In genomic region chr1:59705849-59706599, GRCh38 we compare ENCODE assay signal across 12 cellular contexts.
A peak's percentile ranks its signal among the peaks of the same experiment; 100 is the strongest.
DNase-seq lines count a peak whose midpoint lies in the region; ATAC-seq and TF ChIP-seq lines count a peak whose summit lies in the region.
"Had no signal": no experiment of that assay in that cellular context is flagged by ENCODE, and none has a peak within 500 bp of the region (broad histone marks: within the 10 kb centered on the region; RNA-seq: fewer than 3 reads in every experiment).

No MANE protein-coding gene starts in this region.

- CTCF ChIA-PET in IMR-90 (lab: Yijun Ruan, JAX) (interaction anchor here (0.9 to 2.4 kb wide), 3 partner anchors 27 to 53 kb away, joined by 3 to 6 read pairs (median 6); no protein-coding TSS in a partner anchor), mammary epithelial cell (lab: Charles Lee; ENCODE audit: low non-redundant PET) (interaction anchor here (0.5 to 0.6 kb wide), 2 partner anchors 53 to 255 kb away, joined by 5 to 6 read pairs; no protein-coding TSS in a partner anchor)

- no peaks in the 10 kb centered on the region for H3K9me3 ChIP-seq in IMR-90 (ENCODE audit: control insufficient read depth, insufficient read depth, low read length)
- H3K9me3 ChIP-seq in mammary epithelial cell (replicated peaks; ENCODE audit: insufficient read depth, low read length): no peaks in the 10 kb centered on the region
- no peaks in the 10 kb centered on the region for H3K9me3 ChIP-seq in stomach smooth muscle (ENCODE audit: control insufficient read depth in 2 of 2, low read length in 2 of 2)

- H4K20me1 ChIP-seq in IMR-90 (ENCODE audit: insufficient read depth, low read length): no peaks in the 10 kb centered on the region
- H4K20me1 ChIP-seq in mammary epithelial cell (ENCODE audit: insufficient read depth, low read length): no peaks in the 10 kb centered on the region

- H3K4me2 ChIP-seq in IMR-90 (ENCODE audit: low read depth, low read length): peak overlapping the region; percentile 51; the same call in 1 of the 2 replicates
- H3K4me2 ChIP-seq in mammary epithelial cell (ENCODE audit: insufficient read depth, low read depth, low read length): no peak overlapping the region

- peak overlapping the region; percentile 86 for H3K18ac ChIP-seq in IMR-90 (ENCODE audit: low read depth, low read length)

- H3K4me1 ChIP-seq in IMR-90 (ENCODE audit: control insufficient read depth, insufficient read depth, low read length) (peaks cover 35% of the 10 kb centered on the region), mammary epithelial cell (ENCODE audit: insufficient read depth, low read length) (peaks cover 21% of the 10 kb centered on the region), stomach smooth muscle (ENCODE audit: control insufficient read depth, insufficient read depth, low read length) (peaks cover 27% of the 10 kb centered on the region)

- peaks cover 17% of the 10 kb centered on the region for H3K9me1 ChIP-seq in IMR-90 (ENCODE audit: insufficient read depth, low read length)

- peak overlapping the region; percentile 93 for H4K91ac ChIP-seq in IMR-90 (ENCODE audit: insufficient read depth, low read depth, low read length)

- peak overlapping the region; percentile 93; the same call in 2 of the 3 replicates for H2BK15ac ChIP-seq in IMR-90 (ENCODE audit: low read depth, low read length)

- no peaks in the 10 kb centered on the region for H3K36me3 ChIP-seq in IMR-90 (ENCODE audit: control insufficient read depth, insufficient read depth, low read length)
- H3K36me3 ChIP-seq in mammary epithelial cell (ENCODE audit: insufficient read depth, low read length): no peaks in the 10 kb centered on the region
- no peaks in the 10 kb centered on the region for H3K36me3 ChIP-seq in kidney epithelial cell (ENCODE audit: control insufficient read depth, insufficient read depth, low read length)
- no peaks in the 10 kb centered on the region for H3K36me3 ChIP-seq in stomach smooth muscle (ENCODE audit: control insufficient read depth in 2 of 2, insufficient read depth in 2 of 2, low read length in 2 of 2)

- WGBS in IMR-90 (ENCODE audit: extremely low coverage in 2 of 2, insufficient read length in 1 of 2), 2 experiments: no CpG with 5 or more reads among the region's 4 CpGs
- 8% methylated on average over 4 of the region's 4 CpGs for WGBS in mammary epithelial cell (ENCODE audit: low coverage, missing lambda C conversion rate)

- in situ Hi-C loops in IMR-90 (cut with MboI; ENCODE audit: low sequenced_read_pairs) (loop anchor here (10.0 kb wide), 2 partner anchors 801 to 921 kb away; partner anchors contain the start of gene JUN), mammary epithelial cell (cut with MboI; ENCODE audit: low sequenced_read_pairs in 2 of 2) (loop anchor here in 1 of 2 donors (10.0 kb wide), 1 partner anchor 961 kb away; no protein-coding TSS in a partner anchor)

- DNase-seq in IMR-90 (peak; percentile 93), mammary epithelial cell (peak; percentile 86), kidney epithelial cell (ENCODE audit: low read depth) (peak; percentile 55), left lobe of liver (ENCODE audit: low spot score) (no peak), NCI-H187 treated with DMSO at 0.1 percent for 48 hours (lab: John Stamatoyannopoulos, UW) (no peak), pons (ENCODE audit: low spot score) (no peak), NCI-H2227 (lab: John Stamatoyannopoulos, UW; ENCODE audit: unreplicated experiment) (no peak)
- DNase-seq: DMS153; effector CD8-positive, alpha-beta T cell; NCI-H2171 treated with DMSO at 0.1 percent for 48 hours; retina had no signal

- peak overlapping the region; percentile 45 for H2AK9ac ChIP-seq in IMR-90 (replicated peaks; ENCODE audit: low read depth, low read length, poor library complexity)

- POLR2A ChIA-PET in IMR-90 (lab: Charles Lee; ENCODE audit: unreplicated experiment): interaction anchor here (1.0 kb wide), 1 partner anchor 24 kb away, joined by 3 read pairs; no protein-coding TSS in a partner anchor

- no peak for TF ChIP-seq CTCF in IMR-90 (conservative IDR thresholded peaks at IDR 0.05; ENCODE audit: low read depth, low read length)
- no peak for TF ChIP-seq CTCF in mammary epithelial cell (conservative IDR thresholded peaks at IDR 0.05 in 1 of 2, IDR thresholded peaks at IDR 0.05 in 1 of 2; ENCODE audit: extremely low read depth in 1 of 2, insufficient read depth in 1 of 2, low read depth in 1 of 2, low read length in 2 of 2)
- TF ChIP-seq CTCF in kidney epithelial cell (IDR thresholded peaks at IDR 0.05; ENCODE audit: insufficient read depth, low read length, poor library complexity, severe bottlenecking): no peak

- peak overlapping the region; percentile 82 for H3K4ac ChIP-seq in IMR-90 (ENCODE audit: low read depth, low read length)

- peak overlapping the region; percentile 92 for H2BK5ac ChIP-seq in IMR-90 (ENCODE audit: low read depth, low read length, poor library complexity, severe bottlenecking)

- no TSS peak for BruUV-seq in IMR-90 (replicated peaks; lab: Mats Ljungman, UMichigan)
- no TSS peak for BruUV-seq in mammary epithelial cell (replicated peaks; lab: Mats Ljungman, UMichigan)

- H3K79me2 ChIP-seq in mammary epithelial cell (ENCODE audit: insufficient read depth, low read length): no peaks in the 10 kb centered on the region

- H3K23ac ChIP-seq in IMR-90 (ENCODE audit: low read depth, low read length): peak overlapping the region; percentile 83

- peak overlapping the region; percentile 82 to 89 for H4K8ac ChIP-seq in IMR-90 (ENCODE audit: low read depth in 2 of 2, low read length in 2 of 2)

- H3K27ac ChIP-seq in IMR-90 (ENCODE audit: insufficient read depth, low read length): peak overlapping the region; percentile 92
- no peak overlapping the region for H3K27ac ChIP-seq in mammary epithelial cell (ENCODE audit: insufficient read depth, low read depth, low read length)
- peak overlapping the region; percentile 37 for H3K27ac ChIP-seq in stomach smooth muscle (ENCODE audit: low read length)

- no peaks in the 10 kb centered on the region for H3K27me3 ChIP-seq in IMR-90 (ENCODE audit: control insufficient read depth, insufficient read depth, low read length)
- H3K27me3 ChIP-seq in mammary epithelial cell (ENCODE audit: insufficient read depth, low read length): no peaks in the 10 kb centered on the region
- H3K27me3 ChIP-seq in kidney epithelial cell (ENCODE audit: control insufficient read depth, insufficient read depth, low read length): no peaks in the 10 kb centered on the region
- H3K27me3 ChIP-seq in stomach smooth muscle (ENCODE audit: control insufficient read depth in 1 of 2, insufficient read depth in 2 of 2, low read length in 2 of 2): no peaks in the 10 kb centered on the region

- peak overlapping the region; percentile 97 for H4K5ac ChIP-seq in IMR-90 (ENCODE audit: low read depth, low read length)

- H2AFZ ChIP-seq in IMR-90 (replicated peaks; ENCODE audit: low read length, poor library complexity): peak overlapping the region; percentile 46
- H2AFZ ChIP-seq in mammary epithelial cell (ENCODE audit: low read depth, low read length): peak overlapping the region; percentile 75

- dilution Hi-C loops in IMR-90 (cut with HindIII; ENCODE audit: low sequenced_read_pairs, unreplicated experiment) (no loop called here), mammary epithelial cell (cut with HindIII; ENCODE audit: low sequenced_read_pairs) (no loop called here)

- H3K9ac ChIP-seq in IMR-90 (ENCODE audit: low read depth, low read length) (peak overlapping the region; percentile 12), mammary epithelial cell (ENCODE audit: insufficient read depth, low read length) (no peak overlapping the region), stomach smooth muscle (ENCODE audit: low read length in 2 of 2) (peak overlapping the region in 1 of 2 donors; percentile 6)

- ATAC-seq in IMR-90 (ENCODE audit: low read depth) (0 out of 2 replicates have a peak, but pooled peaks have one; percentile 4), left lobe of liver (no peak)

- intact Hi-C loops in IMR-90 (cut with micrococcal nuclease) (loop anchor here (2.0 kb wide), 2 partner anchors 25 to 33 kb away; no protein-coding TSS in a partner anchor), mammary epithelial cell (cut with micrococcal nuclease) (loop anchor here (2.0 to 10.0 kb wide), 2 partner anchors 53 to 239 kb away; no protein-coding TSS in a partner anchor)

- H3K4me3 ChIP-seq in IMR-90 (ENCODE audit: insufficient read depth, low read depth, low read length) (no peak overlapping the region), mammary epithelial cell (replicated peaks in 1 of 3; ENCODE audit: insufficient read depth in 1 of 3, low read depth in 2 of 3, low read length in 3 of 3) (no peak overlapping the region), kidney epithelial cell (ENCODE audit: low read depth, low read length) (no peak overlapping the region), stomach smooth muscle (ENCODE audit: low read length in 2 of 2) (no peak overlapping the region)

- H3K14ac ChIP-seq in IMR-90 (replicated peaks; ENCODE audit: low read depth, low read length): peak overlapping the region; percentile 95

- H2BK120ac ChIP-seq in IMR-90 (ENCODE audit: low read depth, low read length): peak overlapping the region; percentile 87

- peak overlapping the region; percentile 37 for H3K56ac ChIP-seq in IMR-90 (ENCODE audit: extremely low read depth, insufficient read depth, low read length)

- H3K79me1 ChIP-seq in IMR-90 (ENCODE audit: low read depth in 1 of 2, low read length in 2 of 2): no peaks in the 10 kb centered on the region

- H2BK20ac ChIP-seq in IMR-90 (ENCODE audit: low read depth, low read length): peak overlapping the region; percentile 89

- no peak for TF ChIP-seq POLR2A in IMR-90 (IDR thresholded peaks at IDR 0.05; ENCODE audit: low read depth, low read length)

- TF ChIP-seq RAD21 in IMR-90 (IDR thresholded peaks at IDR 0.05; ENCODE audit: low read length): no peak

- peak overlapping the region; percentile 69 for H2AK5ac ChIP-seq in IMR-90 (ENCODE audit: low read depth, low read length)

TF ChIP-seq in IMR-90, 13 proteins besides CTCF, POLR2A, EP300 and RAD21 (continues in another document):
- TF ChIP-seq FOS (IDR thresholded peaks at IDR 0.05; ENCODE audit: low read depth, low read length): peak; percentile 35; the same call in 1 of the 2 replicates
- peak; percentile 96 for TF ChIP-seq CEBPB (IDR thresholded peaks at IDR 0.05; ENCODE audit: low read depth, low read length)
- TF ChIP-seq SMC3 (IDR thresholded peaks at IDR 0.05; ENCODE audit: low read depth, low read length): no peak; the same call in 1 of the 2 replicates
- no peak for TF ChIP-seq CHD1 (IDR thresholded peaks at IDR 0.05; ENCODE audit: low read depth, low read length)
- no peak for TF ChIP-seq ELK1 (IDR thresholded peaks at IDR 0.05; ENCODE audit: borderline replicate concordance, low read depth, low read length)

Comparison
In these comparisons a context has a peak if more than half of its experiments do, and no peak if none do; other contexts are left out.
1. DNase-seq: peak in IMR-90 (single experiment), mammary epithelial cell (single experiment) and kidney epithelial cell (single experiment); none in left lobe of liver (single experiment), NCI-H187 treated with DMSO at 0.1 percent for 48 hours (single experiment), pons (single experiment) and NCI-H2227 (single experiment).